Comparison of ENCODE assay signal across 20 cellular contexts in the genomic region with DNA sequence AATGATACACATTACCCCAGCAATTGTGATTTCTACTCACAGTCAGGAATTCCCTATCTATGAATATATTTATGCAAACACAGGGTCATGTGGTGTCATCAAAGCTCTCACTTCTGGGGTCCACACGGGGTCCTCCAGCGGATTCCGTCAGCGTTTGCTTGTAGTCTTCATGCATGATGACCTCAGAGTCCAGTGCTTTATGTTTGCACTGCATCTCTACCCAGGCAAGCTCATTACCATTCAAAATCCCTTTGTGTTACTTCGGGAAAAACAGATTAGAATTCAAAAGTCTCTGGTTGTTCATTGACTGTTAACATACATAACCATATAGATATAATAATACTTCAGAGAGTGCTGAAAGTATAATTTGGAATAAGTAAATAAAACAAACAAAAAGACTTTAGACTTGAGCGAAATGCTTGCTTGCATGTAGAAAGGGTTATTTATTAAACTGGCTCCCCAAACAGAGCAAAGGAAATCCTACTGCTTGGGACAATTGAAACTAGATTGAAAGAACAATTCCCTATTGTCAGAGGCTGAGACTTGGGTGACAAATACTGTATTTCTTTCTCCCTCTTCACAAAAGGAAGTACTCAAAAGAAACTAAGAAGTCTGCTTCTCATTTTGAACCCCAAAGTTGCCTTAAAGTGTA.
DNase-seq lines count a peak whose midpoint lies in the region; ATAC-seq and TF ChIP-seq lines count a peak whose summit lies in the region.
"Had no signal": no experiment of that assay in that cellular context is flagged by ENCODE, and none has a peak within 500 bp of the region (broad histone marks: within the 10 kb centered on the region; RNA-seq: fewer than 3 reads in every experiment).

No MANE protein-coding gene starts in this region.

- peaks cover 24% of the 10 kb centered on the region for H3K27me3 Mint-ChIP-seq in progenitor cell of endocrine pancreas

- H3K27ac Mint-ChIP-seq in progenitor cell of endocrine pancreas: peak overlapping the region; percentile 88
- H3K27ac Mint-ChIP-seq: CD4-positive, CD25-positive, alpha-beta regulatory T cell had no signal

- H3K36me3 ChIP-seq in mucosa of descending colon (ENCODE audit: low read depth): no peaks in the 10 kb centered on the region
- H3K36me3 ChIP-seq: MG63, SJCRH30 had no signal

- ATAC-seq in mucosa of descending colon (peak; percentile 45), GM21360 (IDR thresholded peaks at IDR 0.05; ENCODE audit: unreplicated experiment) (no peak), HG03045 (IDR thresholded peaks at IDR 0.05; ENCODE audit: unreplicated experiment) (no peak)

- no peak overlapping the region for H3K4me3 Mint-ChIP-seq in progenitor cell of endocrine pancreas (ENCODE audit: low read depth)
- H3K4me3 Mint-ChIP-seq: CD4-positive, CD25-positive, alpha-beta regulatory T cell had no signal

- H3K9me3 Mint-ChIP-seq in progenitor cell of endocrine pancreas (ENCODE audit: low read depth): no peaks in the 10 kb centered on the region
- H3K9me3 Mint-ChIP-seq: CD4-positive, CD25-positive, alpha-beta regulatory T cell had no signal

- no peak overlapping the region for H3K4me3 ChIP-seq in mucosa of descending colon
- H3K4me3 ChIP-seq: MG63, SJCRH30 had no signal

- intact Hi-C loops in mucosa of descending colon (cut with DNase I, micrococcal nuclease): no loop called here

- H3K4me1 Mint-ChIP-seq in progenitor cell of endocrine pancreas (ENCODE audit: low read depth): peaks cover 10% of the 10 kb centered on the region

- no peaks in the 10 kb centered on the region for H3K9me3 ChIP-seq in mucosa of descending colon
- H3K9me3 ChIP-seq: MG63, SJCRH30 had no signal

- TF ChIP-seq CTCF in mucosa of descending colon (IDR thresholded peaks at IDR 0.05) (no peak), progenitor cell of endocrine pancreas (IDR thresholded peaks at IDR 0.05; ENCODE audit: unreplicated experiment) (no peak)

- H3K36me3 Mint-ChIP-seq in progenitor cell of endocrine pancreas (ENCODE audit: insufficient read depth): no peaks in the 10 kb centered on the region
- H3K36me3 Mint-ChIP-seq: CD4-positive, CD25-positive, alpha-beta regulatory T cell had no signal

- no peaks in the 10 kb centered on the region for H3K4me1 ChIP-seq in mucosa of descending colon (ENCODE audit: low read depth)
- H3K4me1 ChIP-seq: SJCRH30 had no signal

- peak; percentile 24 for DNase-seq in dermis blood vessel endothelial cell
- peak; percentile 30 for DNase-seq in kidney tubule cell (ENCODE audit: low spot score)
- DNase-seq in mucosa of descending colon: peak in 1 of 3 donors; percentile 21
- DNase-seq in progenitor cell of endocrine pancreas (ENCODE audit: low spot score, unreplicated experiment): no peak
- DNase-seq in cerebellar cortex (ENCODE audit: low spot score): no peak
- no peak for DNase-seq in stimulated activated CD8-positive, alpha-beta memory T cell treated with anti-CD3 and anti-CD28 coated beads, Interleukin-4, amount 100 ng/mL, for 48 hours
- DNase-seq: CD4-positive, CD25-positive, alpha-beta regulatory T cell; DMS79; HCEC 1CT; Karpas-422; MG63; NCI-H1048; NCI-H1417 treated with DMSO at 0.1 percent for 48 hours; NCI-H187; NCI-H446; NCI-H526 treated with DMSO at 0.1 percent for 48 hours; OCI-M1; SJCRH30 had no signal

Comparison
In these comparisons a context has a peak if more than half of its experiments do, and no peak if none do; other contexts are left out.
1. DNase-seq: peak in dermis blood vessel endothelial cell (single experiment) and kidney tubule cell (single experiment); none in progenitor cell of endocrine pancreas (single experiment), cerebellar cortex (single experiment) and stimulated activated CD8-positive, alpha-beta memory T cell treated with anti-CD3 and anti-CD28 coated beads, Interleukin-4, amount 100 ng/mL, for 48 hours (single experiment).